1 cellular context compared by ENCODE assay signal in the genomic region with DNA sequence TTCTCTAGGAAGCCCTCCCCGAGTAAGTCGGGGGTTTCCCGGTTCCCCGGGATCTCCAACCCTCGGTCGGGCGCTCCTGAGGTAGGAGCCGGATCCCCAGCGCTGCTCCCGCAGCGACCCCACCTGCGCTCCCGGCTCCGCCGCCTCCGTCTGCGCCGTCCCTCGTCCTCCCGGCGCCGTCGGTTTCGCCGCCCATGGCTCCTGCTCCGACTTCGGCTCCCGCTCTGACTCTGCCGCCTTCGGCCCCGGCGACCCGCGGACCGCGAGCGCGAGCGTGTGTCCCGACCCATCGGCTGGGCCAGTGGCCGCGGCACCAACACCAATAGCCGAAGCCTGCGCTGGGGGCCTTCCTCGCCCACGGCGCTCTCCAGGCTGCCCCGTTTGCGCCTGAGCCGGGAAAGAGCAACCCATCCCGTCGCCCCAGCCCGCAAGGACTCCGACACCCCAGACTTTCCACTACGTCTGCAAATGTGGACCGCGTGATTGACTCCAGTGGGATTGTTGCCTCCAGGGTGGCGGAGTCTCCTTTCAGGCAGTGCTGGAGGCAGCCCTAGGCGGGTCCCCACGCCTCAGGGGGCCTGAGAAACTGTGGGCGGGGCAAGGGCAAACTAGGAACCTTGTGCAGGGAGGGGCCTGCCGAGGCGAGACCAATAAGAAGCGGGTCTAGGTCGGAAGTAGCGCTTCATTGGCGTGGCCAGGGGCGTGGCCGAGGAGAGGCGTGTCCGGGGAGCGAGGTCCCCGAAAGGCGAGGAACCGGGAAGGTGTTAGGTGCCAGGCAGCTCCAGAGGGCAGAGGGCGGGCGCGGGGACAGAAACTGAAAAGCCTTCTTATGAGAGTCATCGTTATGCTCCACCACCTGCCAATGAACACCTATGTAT.
TF ChIP-seq lines count a peak whose summit lies in the region.

Gene CACTIN (minus strand): TSS at position 318 of the 878 bp plus-strand sequence. CDS start 28 bp downstream, at position 290.

TF ChIP-seq in HepG2, 621 proteins besides CTCF, POLR2A, EP300 and RAD21 (continued from another document and continues in another):
- TF ChIP-seq MEIS1 (CRISPR knock-in tag; IDR thresholded peaks at IDR 0.05; ENCODE audit: borderline replicate concordance) = no peak
- peak; percentile 84 for TF ChIP-seq EED (CRISPR knock-in tag; IDR thresholded peaks at IDR 0.05)
- TF ChIP-seq RELA (CRISPR knock-in tag; IDR thresholded peaks at IDR 0.05) = no peak
- TF ChIP-seq ZBTB3 (CRISPR knock-in tag; IDR thresholded peaks at IDR 0.05; ENCODE audit: borderline replicate concordance, low read depth) = peak; percentile 85; the same call in 1 of the 2 replicates
- peak; percentile 92 for TF ChIP-seq ZNF350 (CRISPR knock-in tag; IDR thresholded peaks at IDR 0.05; ENCODE audit: borderline replicate concordance, low read depth)
- TF ChIP-seq ATF1 (CRISPR knock-in tag; IDR thresholded peaks at IDR 0.05) = peak; percentile 58; the same call in 1 of the 2 replicates
- no peak for TF ChIP-seq ZNF10 (CRISPR knock-in tag; IDR thresholded peaks at IDR 0.05; ENCODE audit: borderline replicate concordance, low read depth)
- no peak for TF ChIP-seq ZNF629 (CRISPR knock-in tag; conservative IDR thresholded peaks at IDR 0.05)
- TF ChIP-seq SCMH1 (CRISPR knock-in tag; IDR thresholded peaks at IDR 0.05; ENCODE audit: borderline replicate concordance) = no peak
- TF ChIP-seq POLR2G (IDR thresholded peaks at IDR 0.05; ENCODE audit: low read depth, low read length) = peak; percentile 94
- TF ChIP-seq REXO4 (CRISPR knock-in tag; IDR thresholded peaks at IDR 0.05; ENCODE audit: borderline replicate concordance) = no peak
- no peak for TF ChIP-seq ZFP90 (CRISPR knock-in tag; IDR thresholded peaks at IDR 0.05; ENCODE audit: borderline replicate concordance)
- no peak for TF ChIP-seq ZNF713 (CRISPR knock-in tag; IDR thresholded peaks at IDR 0.05)
- TF ChIP-seq ZSCAN12 (CRISPR knock-in tag; IDR thresholded peaks at IDR 0.05) = no peak; the same call in 1 of the 2 replicates
- TF ChIP-seq POLR2AphosphoS5 (IDR thresholded peaks at IDR 0.05; ENCODE audit: low read depth, low read length) = peak; percentile 69
- TF ChIP-seq, protein P1, sequence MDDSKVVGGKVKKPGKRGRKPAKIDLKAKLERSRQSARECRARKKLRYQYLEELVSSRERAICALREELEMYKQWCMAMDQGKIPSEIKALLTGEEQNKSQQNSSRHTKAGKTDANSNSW (CRISPR knock-in tag; IDR thresholded peaks at IDR 0.05; ENCODE audit: borderline replicate concordance) = no peak
- 0 out of 2 replicates have a peak, but pooled peaks have one; percentile 29 for TF ChIP-seq ZNF691 (CRISPR knock-in tag; IDR thresholded peaks at IDR 0.05; ENCODE audit: borderline replicate concordance, low read depth)
- peak; percentile 94 for TF ChIP-seq FOXK1 (CRISPR knock-in tag; IDR thresholded peaks at IDR 0.05; ENCODE audit: borderline replicate concordance, low read depth)
- no peak for TF ChIP-seq PLRG1 (conservative IDR thresholded peaks at IDR 0.05)
- TF ChIP-seq CREB1 (IDR thresholded peaks at IDR 0.05) = no peak
- peak; percentile 88 for TF ChIP-seq CREB1 (CRISPR knock-in tag; IDR thresholded peaks at IDR 0.05)
- no peak for TF ChIP-seq CCAR2 (optimal IDR thresholded peaks at IDR 0.05; ENCODE audit: low read depth, low read length)
- no peak for TF ChIP-seq ZNF576 (CRISPR knock-in tag; IDR thresholded peaks at IDR 0.05)
- TF ChIP-seq TOPORS (CRISPR knock-in tag; IDR thresholded peaks at IDR 0.05) = no peak
- TF ChIP-seq PATZ1 (CRISPR knock-in tag; IDR thresholded peaks at IDR 0.05) = peak; percentile 33; the same call in 1 of the 2 replicates
- TF ChIP-seq ZFP36L1 (CRISPR knock-in tag; IDR thresholded peaks at IDR 0.05) = 0 out of 2 replicates have a peak, but pooled peaks have one; percentile 24
- 0 out of 2 replicates have a peak, but pooled peaks have one; percentile 25 for TF ChIP-seq ZFAT (CRISPR knock-in tag; conservative IDR thresholded peaks at IDR 0.05)
- no peak for TF ChIP-seq ZNF12 (CRISPR knock-in tag; IDR thresholded peaks at IDR 0.05)
- TF ChIP-seq, protein P2, sequence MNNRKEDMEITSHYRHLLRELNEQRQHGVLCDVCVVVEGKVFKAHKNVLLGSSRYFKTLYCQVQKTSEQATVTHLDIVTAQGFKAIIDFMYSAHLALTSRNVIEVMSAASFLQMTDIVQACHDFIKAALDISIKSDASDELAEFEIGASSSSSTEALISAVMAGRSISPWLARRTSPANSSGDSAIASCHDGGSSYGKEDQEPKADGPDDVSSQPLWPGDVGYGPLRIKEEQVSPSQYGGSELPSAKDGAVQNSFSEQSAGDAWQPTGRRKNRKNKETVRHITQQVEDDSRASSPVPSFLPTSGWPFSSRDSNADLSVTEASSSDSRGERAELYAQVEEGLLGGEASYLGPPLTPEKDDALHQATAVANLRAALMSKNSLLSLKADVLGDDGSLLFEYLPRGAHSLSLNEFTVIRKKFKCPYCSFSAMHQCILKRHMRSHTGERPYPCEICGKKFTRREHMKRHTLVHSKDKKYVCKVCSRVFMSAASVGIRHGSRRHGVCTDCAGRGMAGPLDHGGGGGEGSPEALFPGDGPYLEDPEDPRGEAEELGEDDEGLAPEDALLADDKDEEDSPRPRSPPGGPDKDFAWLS (CRISPR knock-in tag; IDR thresholded peaks at IDR 0.05; ENCODE audit: borderline replicate concordance) = no peak
- no peak for TF ChIP-seq HOXA7 (CRISPR knock-in tag; IDR thresholded peaks at IDR 0.05)
- TF ChIP-seq SMAD1 (CRISPR knock-in tag; IDR thresholded peaks at IDR 0.05; ENCODE audit: borderline replicate concordance, low read depth) = no peak
- no peak for TF ChIP-seq SOX13 (IDR thresholded peaks at IDR 0.05)
- TF ChIP-seq SOX13 (CRISPR knock-in tag; conservative IDR thresholded peaks at IDR 0.05 in 1 of 2, IDR thresholded peaks at IDR 0.05 in 1 of 2) = no peak
- no peak for TF ChIP-seq ZSCAN30 (CRISPR knock-in tag; IDR thresholded peaks at IDR 0.05)
- no peak for TF ChIP-seq CEBPG (CRISPR knock-in tag; IDR thresholded peaks at IDR 0.05)
- TF ChIP-seq, protein P3, sequence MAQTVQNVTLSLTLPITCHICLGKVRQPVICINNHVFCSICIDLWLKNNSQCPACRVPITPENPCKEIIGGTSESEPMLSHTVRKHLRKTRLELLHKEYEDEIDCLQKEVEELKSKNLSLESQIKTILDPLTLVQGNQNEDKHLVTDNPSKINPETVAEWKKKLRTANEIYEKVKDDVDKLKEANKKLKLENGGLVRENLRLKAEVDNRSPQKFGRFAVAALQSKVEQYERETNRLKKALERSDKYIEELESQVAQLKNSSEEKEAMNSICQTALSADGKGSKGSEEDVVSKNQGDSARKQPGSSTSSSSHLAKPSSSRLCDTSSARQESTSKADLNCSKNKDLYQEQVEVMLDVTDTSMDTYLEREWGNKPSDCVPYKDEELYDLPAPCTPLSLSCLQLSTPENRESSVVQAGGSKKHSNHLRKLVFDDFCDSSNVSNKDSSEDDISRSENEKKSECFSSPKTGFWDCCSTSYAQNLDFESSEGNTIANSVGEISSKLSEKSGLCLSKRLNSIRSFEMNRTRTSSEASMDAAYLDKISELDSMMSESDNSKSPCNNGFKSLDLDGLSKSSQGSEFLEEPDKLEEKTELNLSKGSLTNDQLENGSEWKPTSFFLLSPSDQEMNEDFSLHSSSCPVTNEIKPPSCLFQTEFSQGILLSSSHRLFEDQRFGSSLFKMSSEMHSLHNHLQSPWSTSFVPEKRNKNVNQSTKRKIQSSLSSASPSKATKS (CRISPR knock-in tag; IDR thresholded peaks at IDR 0.05) = no peak
- TF ChIP-seq HNF4A (CRISPR knock-in tag; IDR thresholded peaks at IDR 0.05) = peak; percentile 34; the same call in 1 of the 2 replicates
- TF ChIP-seq ZNF20 (CRISPR knock-in tag; IDR thresholded peaks at IDR 0.05) = no peak
- TF ChIP-seq SMYD3 (CRISPR knock-in tag; IDR thresholded peaks at IDR 0.05) = 0 out of 2 replicates have a peak, but pooled peaks have one; percentile 20
- no peak for TF ChIP-seq SNAPC4 (CRISPR knock-in tag; IDR thresholded peaks at IDR 0.05)
- peak; percentile 89 for TF ChIP-seq ZFX (CRISPR knock-in tag; IDR thresholded peaks at IDR 0.05; ENCODE audit: low read depth)
- no peak for TF ChIP-seq MAFG (CRISPR knock-in tag; IDR thresholded peaks at IDR 0.05)
- TF ChIP-seq NR2F2 (IDR thresholded peaks at IDR 0.05; ENCODE audit: borderline replicate concordance, low read depth) = no peak; the same call in 1 of the 2 replicates
- 0 out of 2 replicates have a peak, but pooled peaks have one; percentile 57 for TF ChIP-seq ZNF839 (CRISPR knock-in tag; IDR thresholded peaks at IDR 0.05; ENCODE audit: borderline replicate concordance)
- TF ChIP-seq JUNB (CRISPR knock-in tag; IDR thresholded peaks at IDR 0.05; ENCODE audit: borderline replicate concordance) = no peak; the same call in 1 of the 2 replicates
- peak; percentile 97; the same call in 1 of the 2 replicates for TF ChIP-seq ZNF788 (CRISPR knock-in tag; IDR thresholded peaks at IDR 0.05; ENCODE audit: borderline replicate concordance)
- no peak for TF ChIP-seq SSRP1 (CRISPR knock-in tag; IDR thresholded peaks at IDR 0.05)
